16 cellular contexts compared by ENCODE assay signal in genomic region chr19:53812335-53812734, GRCh38. TPM values are rescaled to one million over a fixed set of nuclear protein-coding genes. Genes with fewer than 3 reads are reported as not detected.
DNase-seq lines count a peak whose midpoint lies in the region; ATAC-seq, FAIRE-seq and TF ChIP-seq lines count a peak whose summit lies in the region.
"Had no signal": no experiment of that assay in that cellular context is flagged by ENCODE, and none has a peak within 500 bp of the region (broad histone marks: within the 10 kb centered on the region; RNA-seq: fewer than 3 reads in every experiment).

No MANE protein-coding gene starts in this region.

- no peak for DNase-seq in DND-41
- peak; percentile 34 for DNase-seq in M059J (ENCODE audit: low read depth)
- DNase-seq in K562 (ENCODE audit: extremely low read depth in 1 of 4, low spot score in 3 of 4), result peak in 2 of 4 experiments; percentile 10 to 17
- peak; percentile 41 for DNase-seq in neural progenitor cell (ENCODE audit: low spot score)
- DNase-seq in left lobe of liver (ENCODE audit: low spot score), result no peak
- no peak for DNase-seq in stimulated activated CD4-positive, alpha-beta T cell treated with anti-CD3 and anti-CD28 coated beads, Interleukin-12 subunit alpha, Interleukin-12 subunit beta, amount 100 ng/mL, for 4 hours
- DNase-seq in DMS79 (lab: John Stamatoyannopoulos, UW), result no peak
- DNase-seq: activated CD4-positive, alpha-beta T cell treated with anti-CD3 and anti-CD28 coated beads, Interleukin-2, amount 10 ng/mL, durations not matched to agents 7 days and 5 days; activated T-cell treated with anti-CD3 and anti-CD28 coated beads, Interleukin-2, amount 50 U/mL, for 24 hours; caudate nucleus; NCI-H1436; NCI-H345; stimulated activated CD4-positive, alpha-beta T cell treated with anti-CD3 and anti-CD28 coated beads, Interleukin-15, amount 100 ng/mL, for 24 hours; T-cell had no signal

- no peak overlapping the region for H3K9ac ChIP-seq in DND-41 (ENCODE audit: low read depth, low read length)
- H3K9ac ChIP-seq in K562 (ENCODE audit: insufficient read depth in 1 of 2, low read depth in 2 of 2, low read length in 2 of 2), result no peak overlapping the region
- no peak overlapping the region for H3K9ac ChIP-seq in neural progenitor cell

- FAIRE-seq in K562 (lab: Jason Lieb, UNC), result no peak
- FAIRE-seq: endometrium had no signal

- H2AFZ ChIP-seq in DND-41 (ENCODE audit: low read depth, low read length), result no peak overlapping the region
- H2AFZ ChIP-seq in K562 (ENCODE audit: low read depth, low read length), result no peak overlapping the region
- no peak overlapping the region for H2AFZ ChIP-seq in neural progenitor cell (replicated peaks)

- no peaks in the 10 kb centered on the region for H3K9me3 Mint-ChIP-seq in neural progenitor cell
- H3K9me3 Mint-ChIP-seq: activated CD4-positive, alpha-beta T cell treated with anti-CD3 and anti-CD28 coated beads, Interleukin-2, amount 10 ng/mL, durations not matched to agents 7 days and 5 days; activated T-cell treated with anti-CD3 and anti-CD28 coated beads, Interleukin-2, amount 50 U/mL, for 24 hours; T-cell had no signal

- no peaks in the 10 kb centered on the region for H3K27me3 ChIP-seq in DND-41 (ENCODE audit: insufficient read depth, low read length, poor library complexity)
- H3K27me3 ChIP-seq in K562 (ENCODE audit: control insufficient read depth in 2 of 2, insufficient read depth in 2 of 2, low read length in 2 of 2), result peaks cover 0 to 36% of the 10 kb centered on the region in 2 experiments; a peak in 3 of 5 replicates
- no peaks in the 10 kb centered on the region for H3K27me3 ChIP-seq in neural progenitor cell

- CTCF ChIA-PET in K562 (lab: Yijun Ruan, JAX; ENCODE audit: low intra/inter-chr PET ratio), result no interaction called here

- no TSS peak for BruUV-seq in K562 (replicated peaks; lab: Mats Ljungman, UMichigan)

- H3K4me3 ChIP-seq in DND-41 (ENCODE audit: low read depth in 1 of 2, low read length in 2 of 2) (no peak overlapping the region), K562 (no peak overlapping the region), neural progenitor cell (no peak overlapping the region)

- no peak overlapping the region for H3K4me3 Mint-ChIP-seq in neural progenitor cell
- H3K4me3 Mint-ChIP-seq: activated CD4-positive, alpha-beta T cell treated with anti-CD3 and anti-CD28 coated beads, Interleukin-2, amount 10 ng/mL, durations not matched to agents 7 days and 5 days; activated naive CD8-positive, alpha-beta T cell; activated T-cell treated with anti-CD3 and anti-CD28 coated beads, Interleukin-2, amount 50 U/mL, for 24 hours; T-cell had no signal

- peaks cover 8% of the 10 kb centered on the region for H3K27me3 Mint-ChIP-seq in neural progenitor cell (ENCODE audit: insufficient read depth, low read depth)
- H3K27me3 Mint-ChIP-seq: activated CD4-positive, alpha-beta T cell treated with anti-CD3 and anti-CD28 coated beads, Interleukin-2, amount 10 ng/mL, durations not matched to agents 7 days and 5 days; activated T-cell treated with anti-CD3 and anti-CD28 coated beads, Interleukin-2, amount 50 U/mL, for 24 hours had no signal

- no peak for TF ChIP-seq POLR2A in K562 (conservative IDR thresholded peaks at IDR 0.05)

- in situ Hi-C loops in K562 (cut with MboI), result no loop called here

- H3K9me1 ChIP-seq in K562 (ENCODE audit: control insufficient read depth, insufficient read depth, low read length), result no peaks in the 10 kb centered on the region

- H3K79me2 ChIP-seq in DND-41 (ENCODE audit: insufficient read depth, low read length) (no peaks in the 10 kb centered on the region), K562 (ENCODE audit: control insufficient read depth, insufficient read depth, low read length) (no peaks in the 10 kb centered on the region), neural progenitor cell (ENCODE audit: low read depth) (no peaks in the 10 kb centered on the region)

- no peaks in the 10 kb centered on the region for H3K36me3 ChIP-seq in DND-41 (ENCODE audit: insufficient read depth, low read length)
- no peaks in the 10 kb centered on the region for H3K36me3 ChIP-seq in K562 (ENCODE audit: control insufficient read depth, insufficient read depth, low read length)
- H3K36me3 ChIP-seq in neural progenitor cell, result no peaks in the 10 kb centered on the region

- no peaks in the 10 kb centered on the region for H4K20me1 ChIP-seq in DND-41 (ENCODE audit: insufficient read depth, low read length)
- no peaks in the 10 kb centered on the region for H4K20me1 ChIP-seq in K562 (replicated peaks; ENCODE audit: control insufficient read depth, insufficient read depth, low read length)
- no peaks in the 10 kb centered on the region for H4K20me1 ChIP-seq in neural progenitor cell (ENCODE audit: low read depth)

- no peak overlapping the region for H3K27ac ChIP-seq in DND-41 (ENCODE audit: low read length)
- H3K27ac ChIP-seq in K562 (ENCODE audit: extremely low read depth, low read depth, low read length), result no peak overlapping the region
- no peak overlapping the region for H3K27ac ChIP-seq in neural progenitor cell

- H3F3A ChIP-seq in neural progenitor cell (ENCODE audit: low read depth), result peaks cover 6% of the 10 kb centered on the region

- TF ChIP-seq CTCF in DND-41 (IDR thresholded peaks at IDR 0.05; ENCODE audit: borderline replicate concordance, extremely low read depth, low read length, poor library complexity, severe bottlenecking), result peak; percentile 46
- peak; percentile 26 to 42 (median 41); a peak in 5 of 6 replicates for TF ChIP-seq CTCF in K562 (IDR thresholded peaks at IDR 0.05 in 2 of 3, conservative IDR thresholded peaks at IDR 0.05 in 1 of 3; ENCODE audit: insufficient read depth in 2 of 3, low read depth in 1 of 3, low read length in 3 of 3)
- peak; percentile 46 for TF ChIP-seq CTCF in neural progenitor cell (IDR thresholded peaks at IDR 0.05)

- ATAC-seq in DND-41 (ENCODE audit: insufficient read depth, low read depth) (no peak), K562 (peak; percentile 59), left lobe of liver (no peak)
- ATAC-seq: T-cell had no signal

- H3K4me1 Mint-ChIP-seq in neural progenitor cell, result no peaks in the 10 kb centered on the region
- H3K4me1 Mint-ChIP-seq: activated CD4-positive, alpha-beta T cell treated with anti-CD3 and anti-CD28 coated beads, Interleukin-2, amount 10 ng/mL, durations not matched to agents 7 days and 5 days; T-cell had no signal

- 0% methylated on average over 7 of the region's 7 CpGs for WGBS in K562 (ENCODE audit: insufficient coverage, low coverage, missing lambda C conversion rate)

- no peak overlapping the region for H3K27ac Mint-ChIP-seq in neural progenitor cell
- H3K27ac Mint-ChIP-seq: activated CD4-positive, alpha-beta T cell treated with anti-CD3 and anti-CD28 coated beads, Interleukin-2, amount 10 ng/mL, durations not matched to agents 7 days and 5 days; activated naive CD8-positive, alpha-beta T cell; activated T-cell treated with anti-CD3 and anti-CD28 coated beads, Interleukin-2, amount 50 U/mL, for 24 hours; T-cell had no signal

- TF ChIP-seq EP300 in K562 (IDR thresholded peaks at IDR 0.05; ENCODE audit: low read length), result no peak

- intact Hi-C loops in K562 (cut with micrococcal nuclease), result no loop called here

- no peaks in the 10 kb centered on the region for H3K36me3 Mint-ChIP-seq in neural progenitor cell
- H3K36me3 Mint-ChIP-seq: activated naive CD8-positive, alpha-beta T cell; T-cell had no signal

- H3K4me1 ChIP-seq in DND-41 (ENCODE audit: insufficient read depth, low read length) (no peaks in the 10 kb centered on the region), K562 (replicated peaks in 1 of 2; ENCODE audit: control insufficient read depth in 2 of 2, insufficient read depth in 2 of 2, low read length in 2 of 2) (no peaks in the 10 kb centered on the region), neural progenitor cell (no peaks in the 10 kb centered on the region)

- no peak for TF ChIP-seq RAD21 in K562 (CRISPR knock-in tag; conservative IDR thresholded peaks at IDR 0.05 in 1 of 2, IDR thresholded peaks at IDR 0.05 in 1 of 2)

- H3K9me3 ChIP-seq in DND-41 (ENCODE audit: insufficient read depth, low read length, severe bottlenecking) (no peaks in the 10 kb centered on the region), K562 (replicated peaks; ENCODE audit: control insufficient read depth, insufficient read depth, low read depth, low read length) (no peaks in the 10 kb centered on the region), neural progenitor cell (ENCODE audit: low read depth) (no peaks in the 10 kb centered on the region)

- POLR2A ChIA-PET in K562 (lab: Yijun Ruan, JAX), result no interaction called here

- H3K4me2 ChIP-seq in DND-41 (ENCODE audit: insufficient read depth, low read length), result no peak overlapping the region
- H3K4me2 ChIP-seq in K562 (ENCODE audit: insufficient read depth, low read length), result no peak overlapping the region
- H3K4me2 ChIP-seq in neural progenitor cell, result no peak overlapping the region

RNA-seq across cellular contexts. Expression of gene NLRP12, which starts 11.8 kb away (rescaled TPM):
- not detected in 2 replicates for total RNA-seq in M059J (2014; rRNA removed; shearing (Covaris generic))
- not detected in 2 replicates for total RNA-seq in K562 (2011; cell fraction: chromatin; rRNA removed; ENCODE audit: low replicate concordance)
- total RNA-seq in K562 (2011; cell fraction: nucleolus; rRNA removed), result not detected in 2 replicates
- total RNA-seq in K562 (2011; cell fraction: nucleoplasm; rRNA removed), result not detected in 2 replicates
- total RNA-seq in K562 (2014; rRNA removed), result not detected in 2 replicates
- total RNA-seq in K562 (2014; rRNA removed; fragmentation: Illumina TruSeq; extraction: Trizol), result not detected in 2 replicates
- not detected in 2 replicates for total RNA-seq in K562 (2015; rRNA removed; fragmentation: Illumina TruSeq; extraction: Trizol)
- 0.04 TPM in 1 of 2 replicates, not detected in the other for total RNA-seq in K562 (2021)
- not detected in 2 replicates for polyA plus RNA-seq in K562 (2011; rRNA removed)
- polyA plus RNA-seq in K562 (2011; cell fraction: cytosol; rRNA removed), result not detected in 2 replicates
- polyA plus RNA-seq in K562 (2011; cell fraction: nucleus; rRNA removed), result 0.03 TPM in 1 of 2 replicates, not detected in the other
- polyA plus RNA-seq in K562 (2012), result 0.03 and 0.28 TPM in 2 replicates
- polyA plus RNA-seq in K562 (2014; fragmentation: Illumina TruSeq; extraction: Trizol), result not detected in 2 replicates
- not detected for polyA plus RNA-seq in K562 (2014; fragmentation: Nextera tagmentation; extraction: Ambion mirVana)
- 0.03 TPM in 1 of 2 replicates, not detected in the other for polyA plus RNA-seq in K562 (2014; rRNA removed)
- polyA minus RNA-seq in K562 (2011; rRNA and poly(A)+ RNA removed), result not detected in 2 replicates
- polyA minus RNA-seq in K562 (2011; cell fraction: cytosol; rRNA and poly(A)+ RNA removed), result not detected in 2 replicates
- not detected in 2 replicates for polyA minus RNA-seq in K562 (2011; cell fraction: nucleus; rRNA and poly(A)+ RNA removed)
- 0.19 TPM in 1 of 2 replicates, not detected in the other for total RNA-seq in neural progenitor cell (ENCODE audit: low replicate concordance)
- total RNA-seq in left lobe of liver, result 0.28 TPM
- total RNA-seq: activated CD4-positive, alpha-beta T cell treated with anti-CD3 and anti-CD28 coated beads, Interleukin-2, amount 10 ng/mL, durations not matched to agents 7 days and 5 days; T-cell had no signal

RNA-seq across cellular contexts. Expression of gene MYADM, which starts 55.3 kb away (rescaled TPM):
- total RNA-seq in M059J (2014; rRNA removed; shearing (Covaris generic)), result 26.6 and 41.1 TPM in 2 replicates
- 19.5 and 22.5 TPM in 2 replicates for total RNA-seq in K562 (2011; cell fraction: chromatin; rRNA removed; ENCODE audit: low replicate concordance)
- 18.0 and 24.3 TPM in 2 replicates for total RNA-seq in K562 (2011; cell fraction: nucleolus; rRNA removed)
- 33.9 and 53.6 TPM in 2 replicates for total RNA-seq in K562 (2011; cell fraction: nucleoplasm; rRNA removed)
- total RNA-seq in K562 (2014; rRNA removed) (4.5 and 14.4 TPM in 2 replicates), K562 (2014; rRNA removed; fragmentation: Illumina TruSeq; extraction: Trizol) (6.7 and 7.1 TPM in 2 replicates), K562 (2015; rRNA removed; fragmentation: Illumina TruSeq; extraction: Trizol) (14.4 and 16.0 TPM in 2 replicates), K562 (2021) (65.5 and 70.3 TPM in 2 replicates), neural progenitor cell (ENCODE audit: low replicate concordance) (11.5 and 25.6 TPM in 2 replicates), left lobe of liver (15.2 TPM)
- polyA plus RNA-seq in K562 (2011; rRNA removed) (5.6 and 17.2 TPM in 2 replicates), K562 (2014; fragmentation: Illumina TruSeq; extraction: Trizol) (26.1 and 44.1 TPM in 2 replicates), K562 (2014; fragmentation: Nextera tagmentation; extraction: Ambion mirVana) (10 to 100 TPM; 10.4 to 24.8 TPM), K562 (2014; rRNA removed) (18.5 and 19.5 TPM in 2 replicates)
- 20.7 and 50.3 TPM in 2 replicates for polyA plus RNA-seq in K562 (2011; cell fraction: cytosol; rRNA removed)
- 12.1 and 19.9 TPM in 2 replicates for polyA plus RNA-seq in K562 (2011; cell fraction: nucleus; rRNA removed)
- 35.3 and 47.6 TPM in 2 replicates for polyA plus RNA-seq in K562 (2012)
- 5.0 and 5.5 TPM in 2 replicates for polyA minus RNA-seq in K562 (2011; rRNA and poly(A)+ RNA removed)
- polyA minus RNA-seq in K562 (2011; cell fraction: cytosol; rRNA and poly(A)+ RNA removed), result 24.6 and 31.3 TPM in 2 replicates
- 3.1 and 4.2 TPM in 2 replicates for polyA minus RNA-seq in K562 (2011; cell fraction: nucleus; rRNA and poly(A)+ RNA removed)

Comparison
In these comparisons a context has a peak if more than half of its experiments do, and no peak if none do; other contexts are left out.
1. DNase-seq: peak in M059J (single experiment) and neural progenitor cell (single experiment); none in DND-41 (single experiment), left lobe of liver (single experiment), stimulated activated CD4-positive, alpha-beta T cell treated with anti-CD3 and anti-CD28 coated beads, Interleukin-12 subunit alpha, Interleukin-12 subunit beta, amount 100 ng/mL, for 4 hours (single experiment) and DMS79 (single experiment).
2. Peak in every context shown above with its lines, with median percentiles within 50 percentile points of each other: CTCF ChIP-seq.